ENCODE assay signal across 1 cellular context in the genomic region with DNA sequence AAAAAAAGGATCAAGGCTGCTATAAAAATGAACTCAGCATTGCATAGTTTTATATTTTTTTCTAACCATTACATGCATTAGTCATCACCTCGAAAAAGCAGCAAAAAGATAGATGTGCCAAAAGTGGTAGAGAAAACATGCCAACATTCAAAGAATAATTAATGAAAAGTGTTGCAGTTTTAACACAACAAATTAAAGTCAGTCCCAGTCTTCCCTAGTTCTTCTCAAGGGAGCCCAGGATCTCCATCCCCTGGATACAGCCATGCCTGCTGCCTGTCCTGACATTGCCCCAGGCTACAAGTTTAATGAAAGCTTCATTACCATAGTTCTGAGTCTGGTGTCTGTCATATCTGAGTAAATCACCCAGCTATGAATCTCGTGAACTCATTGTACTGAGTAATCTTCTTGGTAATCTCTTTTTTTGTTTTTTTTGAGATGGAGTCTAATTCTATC.
TF ChIP-seq lines count a peak whose summit lies in the region.

No MANE protein-coding gene starts in this region.

TF ChIP-seq in HEK293T, 16 proteins besides CTCF, POLR2A, EP300 and RAD21 (continued from another document):
- peak; percentile 57; the same call in 1 of the 2 replicates for TF ChIP-seq PKNOX1 (IDR thresholded peaks at IDR 0.05)
